Comparison of ENCODE assay signal across 2 cellular contexts in genomic region chr10:46016190-46016589, GRCh38.
TF ChIP-seq lines count a peak whose summit lies in the region.

No MANE protein-coding gene starts in this region.

TF ChIP-seq in HepG2, 621 proteins besides CTCF, POLR2A, EP300 and RAD21:
- TF ChIP-seq CSRNP1 (CRISPR knock-in tag; IDR thresholded peaks at IDR 0.05), result no peak
- peak; percentile 68 for TF ChIP-seq RBM22 (optimal IDR thresholded peaks at IDR 0.05; ENCODE audit: low read length)
- no peak for TF ChIP-seq ZNF567 (CRISPR knock-in tag; IDR thresholded peaks at IDR 0.05; ENCODE audit: borderline replicate concordance)
- TF ChIP-seq ZNF207 (IDR thresholded peaks at IDR 0.05; ENCODE audit: borderline replicate concordance), result no peak
- no peak for TF ChIP-seq ZNF124 (CRISPR knock-in tag; IDR thresholded peaks at IDR 0.05)
- no peak for TF ChIP-seq MAF1 (CRISPR knock-in tag; IDR thresholded peaks at IDR 0.05; ENCODE audit: borderline replicate concordance)
- no peak for TF ChIP-seq ZBTB20 (CRISPR knock-in tag; IDR thresholded peaks at IDR 0.05; ENCODE audit: borderline replicate concordance, low read depth)
- TF ChIP-seq ZBTB44 (CRISPR knock-in tag; IDR thresholded peaks at IDR 0.05), result no peak
- no peak for TF ChIP-seq NR2F6 (IDR thresholded peaks at IDR 0.05)
- no peak for TF ChIP-seq NR2F6 (CRISPR knock-in tag; IDR thresholded peaks at IDR 0.05)
- no peak for TF ChIP-seq KDM4B (CRISPR knock-in tag; IDR thresholded peaks at IDR 0.05)
- no peak for TF ChIP-seq ZNF12 (CRISPR knock-in tag; IDR thresholded peaks at IDR 0.05)
- TF ChIP-seq YY1 (IDR thresholded peaks at IDR 0.05; ENCODE audit: insufficient read depth, insufficient replicate concordance, low read depth, low read length), result no peak
- peak; percentile 63 for TF ChIP-seq RBFOX2 (IDR thresholded peaks at IDR 0.05; ENCODE audit: low read depth, low read length)
- TF ChIP-seq ZNF800 (CRISPR knock-in tag; IDR thresholded peaks at IDR 0.05), result no peak
- 0 out of 2 replicates have a peak, but pooled peaks have one; percentile 22 for TF ChIP-seq POLR2AphosphoS5 (IDR thresholded peaks at IDR 0.05; ENCODE audit: low read depth, low read length)

TF ChIP-seq in liver, 16 proteins besides CTCF, POLR2A, EP300 and RAD21:
- TF ChIP-seq GABPA (IDR thresholded peaks at IDR 0.05 in 1 of 2, conservative IDR thresholded peaks at IDR 0.05 in 1 of 2), result no peak
